Comparison of ENCODE assay signal across 8 cellular contexts in the genomic region with DNA sequence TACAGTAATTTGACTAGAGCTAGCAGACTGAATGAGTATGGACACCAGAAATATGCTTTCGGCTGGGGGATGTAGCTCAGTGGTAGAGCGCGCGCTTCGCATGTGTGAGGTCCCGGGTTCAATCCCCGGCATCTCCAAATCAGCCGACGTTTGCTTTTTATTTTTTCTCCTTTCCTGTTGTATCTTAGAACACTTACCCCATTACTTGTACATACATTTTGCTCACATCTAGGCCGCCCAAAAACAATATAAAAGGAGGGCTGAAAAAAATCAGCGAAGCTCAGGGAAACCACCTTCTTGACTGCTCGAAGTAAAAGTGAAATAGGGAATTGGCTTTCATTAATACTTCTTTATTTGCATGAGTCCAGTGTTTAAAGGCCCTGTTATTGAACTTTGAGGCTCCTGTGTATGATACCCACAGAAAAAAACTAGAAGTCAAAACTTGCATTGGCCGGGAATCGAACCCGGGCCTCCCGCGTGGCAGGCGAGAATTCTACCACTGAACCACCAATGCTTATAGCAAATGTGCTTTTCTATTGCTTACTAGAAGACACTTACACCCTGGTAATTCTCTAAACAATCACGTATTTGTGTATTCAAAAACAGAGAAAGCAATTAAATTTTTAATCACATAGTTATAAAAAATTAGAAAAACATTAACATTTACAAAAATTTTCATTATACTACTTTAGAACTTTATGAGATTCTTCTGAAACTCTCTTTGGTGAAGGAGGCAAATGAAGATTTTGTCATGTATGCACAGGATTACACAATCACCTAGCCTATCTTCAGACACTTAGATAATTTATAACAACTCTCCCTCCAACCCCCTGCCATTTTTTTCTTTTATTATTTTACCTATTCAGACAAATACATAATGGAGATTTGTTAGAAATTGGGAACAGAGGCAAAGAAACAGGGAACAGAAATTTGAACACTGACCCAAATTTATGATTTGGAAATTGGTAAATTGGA. TPM values are rescaled to one million over a fixed set of nuclear protein-coding genes. Genes with fewer than 3 reads are reported as not detected.
DNase-seq lines count a peak whose midpoint lies in the region; ATAC-seq, FAIRE-seq and TF ChIP-seq lines count a peak whose summit lies in the region.

No MANE protein-coding gene starts in this region.

- H3K9me3 ChIP-seq in CD4-positive, alpha-beta memory T cell (ENCODE audit: control insufficient read depth in 1 of 2, low read length in 2 of 2), result no peaks in the 10 kb centered on the region
- H3K9me3 ChIP-seq in H1 (ENCODE audit: insufficient read depth in 2 of 2, low read depth in 1 of 2, low read length in 1 of 2), result no peaks in the 10 kb centered on the region

- no peak overlapping the region for H2BK15ac ChIP-seq in H1 (ENCODE audit: low read length)

- no peaks in the 10 kb centered on the region for H3K36me3 ChIP-seq in CD4-positive, alpha-beta memory T cell (ENCODE audit: insufficient read depth, low read length)
- H3K36me3 ChIP-seq in H1 (ENCODE audit: control insufficient read depth in 2 of 4, insufficient read depth in 4 of 4, low read length in 3 of 4), result no peaks in the 10 kb centered on the region

- H3K14ac ChIP-seq in H1 (ENCODE audit: insufficient read length), result no peak overlapping the region

- no peak overlapping the region for H3K56ac ChIP-seq in H1 (replicated peaks; ENCODE audit: insufficient read length, low read depth, low read length)

- H3K36me3 Mint-ChIP-seq in CD4-positive, alpha-beta memory T cell, result peaks cover 0 to 10% of the 10 kb centered on the region in 2 donors

- peak overlapping the region; percentile 89 to 99 (median 92) for H3K4me3 Mint-ChIP-seq in CD4-positive, alpha-beta memory T cell

- no peak for TF ChIP-seq CTCF in H1 (IDR thresholded peaks at IDR 0.05; ENCODE audit: control extremely low read depth in 1 of 3, insufficient read depth in 1 of 3, low read depth in 1 of 3, low read length in 3 of 3)

- no peak overlapping the region for H4K5ac ChIP-seq in H1 (ENCODE audit: insufficient read length, low read depth, low read length)

- no peak overlapping the region for H2BK20ac ChIP-seq in H1 (ENCODE audit: low read length)

- CTCF ChIA-PET in CD4-positive, alpha-beta memory T cell (lab: Charles Lee; ENCODE audit: partially characterized antibody), result interaction anchor here (0.6 to 4.3 kb wide), 9 partner anchors 9 to 290 kb away, joined by 3 to 41 read pairs (median 3); a partner anchor contains a TSS
- CTCF ChIA-PET in H1 (lab: Charles Lee; ENCODE audit: partially characterized antibody), result interaction anchor here (0.9 to 1.8 kb wide), 3 partner anchors 12 to 66 kb away, joined by 3 to 6 read pairs (median 6); no protein-coding TSS in a partner anchor

- no peaks in the 10 kb centered on the region for H3K27me3 ChIP-seq in CD4-positive, alpha-beta memory T cell (ENCODE audit: insufficient read depth, low read length)
- H3K27me3 ChIP-seq in H1 (replicated peaks in 1 of 4; ENCODE audit: control insufficient read depth in 3 of 4, extremely low read depth in 1 of 4, insufficient read depth in 3 of 4, low read length in 3 of 4), result peaks cover 0 to 6% (median 5%) of the 10 kb centered on the region in 4 experiments; a peak in 4 of 7 replicates

- no peaks in the 10 kb centered on the region for H4K20me1 ChIP-seq in H1 (replicated peaks in 1 of 2; ENCODE audit: control insufficient read depth in 1 of 2, insufficient read depth in 2 of 2, low read length in 2 of 2)

- H3K27ac Mint-ChIP-seq in CD4-positive, alpha-beta memory T cell, result peak overlapping the region; percentile 93 to 100 (median 98)

- H4K8ac ChIP-seq in H1 (ENCODE audit: extremely low read depth, insufficient read depth, low read length), result no peak overlapping the region

- H3K23ac ChIP-seq in H1 (ENCODE audit: insufficient read length), result no peak overlapping the region

- no peak for TF ChIP-seq POLR2A in H1 (IDR thresholded peaks at IDR 0.05; ENCODE audit: control extremely low read depth in 1 of 2, low read depth in 2 of 2, low read length in 2 of 2)

- peaks cover 15 to 36% (median 21%) of the 10 kb centered on the region in 4 donors for H3K4me1 Mint-ChIP-seq in CD4-positive, alpha-beta memory T cell

- no peak overlapping the region for H2BK12ac ChIP-seq in H1 (ENCODE audit: low read depth, low read length)

- H3K79me2 ChIP-seq in H1 (ENCODE audit: control insufficient read depth in 1 of 2, insufficient read depth in 2 of 2, low read length in 2 of 2), result no peaks in the 10 kb centered on the region

- H2BK5ac ChIP-seq in H1 (ENCODE audit: low read depth, low read length), result no peak overlapping the region

- H3K9ac ChIP-seq in H1 (replicated peaks in 1 of 4; ENCODE audit: extremely low read depth in 1 of 4, low read depth in 3 of 4, low read length in 3 of 4), result peak overlapping the region in 3 of 4 experiments; percentile 9 to 43 (median 40); a peak in 2 of 7 replicates

- no peak for TF ChIP-seq EP300 in H1 (IDR thresholded peaks at IDR 0.05; ENCODE audit: borderline replicate concordance in 1 of 2, low read depth in 2 of 2, low read length in 2 of 2)

- H2AK5ac ChIP-seq in H1 (ENCODE audit: low read depth, low read length), result no peak overlapping the region

- H3K4ac ChIP-seq in H1 (replicated peaks; ENCODE audit: insufficient read length, low read depth, low read length), result peak overlapping the region; percentile 9

- H3K27ac ChIP-seq in CD4-positive, alpha-beta memory T cell (ENCODE audit: low read depth, low read length), result peak overlapping the region; percentile 87
- no peak overlapping the region for H3K27ac ChIP-seq in H1 (ENCODE audit: low read depth, low read length)

- intact Hi-C loops in CD4-positive, alpha-beta memory T cell (cut with micrococcal nuclease), result loop anchor here (1.0 to 10.0 kb wide), 4 partner anchors 35 to 184 kb away; a partner anchor contains a TSS

- H3K23me2 ChIP-seq in H1 (ENCODE audit: low read depth, low read length), result peaks cover 3% of the 10 kb centered on the region

- DNase-seq in CD4-positive, alpha-beta memory T cell, result peak; percentile 84 to 88 (median 87)
- DNase-seq in HS-27A (ENCODE audit: low read depth) (peak; percentile 72), NK-92 (lab: John Stamatoyannopoulos, UW; ENCODE audit: unreplicated experiment) (peak; percentile 37), H1 (ENCODE audit: low read depth in 1 of 2, low spot score in 2 of 2) (peak; percentile 36 to 82), medulla oblongata (ENCODE audit: extremely low spot score) (peak; percentile 94)
- peak; percentile 38 to 80 (median 74) for DNase-seq in activated CD8-positive, alpha-beta memory T cell treated with anti-CD3 and anti-CD28 coated beads for 48 hours (ENCODE audit: low read depth in 2 of 3, low spot score in 2 of 3)
- DNase-seq in stimulated activated CD4-positive, alpha-beta T cell treated with anti-CD3 and anti-CD28 coated beads, TNF-alpha, amount 100 ng/mL, for 4 hours (ENCODE audit: low read depth in 3 of 3), result peak; percentile 62 to 74 (median 73)

- H2AFZ ChIP-seq in H1 (ENCODE audit: low read length), result peak overlapping the region; percentile 99

- no peak for FAIRE-seq in H1 (lab: Jason Lieb, UNC)

- TF ChIP-seq RAD21 in H1 (IDR thresholded peaks at IDR 0.05 in 1 of 2, conservative IDR thresholded peaks at IDR 0.05 in 1 of 2; ENCODE audit: low read depth in 2 of 2, low read length in 2 of 2), result no peak

- peaks cover 8% of the 10 kb centered on the region for H3K4me1 ChIP-seq in CD4-positive, alpha-beta memory T cell (ENCODE audit: insufficient read depth, low read length)
- peaks cover 0 to 4% (median 2%) of the 10 kb centered on the region in 4 experiments; a peak in 3 of 7 replicates for H3K4me1 ChIP-seq in H1 (replicated peaks in 1 of 4; ENCODE audit: control insufficient read depth in 3 of 4, insufficient read depth in 4 of 4, low read length in 3 of 4)

- peaks cover 0 to 8% of the 10 kb centered on the region in 2 donors for H3K27me3 Mint-ChIP-seq in CD4-positive, alpha-beta memory T cell

- H3K18ac ChIP-seq in H1 (ENCODE audit: extremely low read depth, low read length), result no peak overlapping the region

- 3% methylated on average over 19 of the region's 19 CpGs; no CpG with 5 or more reads in 1 of the 2 experiments for WGBS in H1 (ENCODE audit: extremely low coverage in 1 of 2, insufficient coverage in 1 of 2, insufficient read length in 1 of 2, insufficient replicate concordance in 2 of 2, low coverage in 1 of 2, low lambda C conversion rate in 2 of 2, missing lambda C conversion rate in 1 of 2), 2 experiments

- H3K4me3 ChIP-seq in CD4-positive, alpha-beta memory T cell (ENCODE audit: low read length in 2 of 2), result peak overlapping the region; percentile 89 to 90
- peak overlapping the region; percentile 80 to 94 (median 86) for H3K4me3 ChIP-seq in H1 (ENCODE audit: extremely low read depth in 1 of 4, insufficient read depth in 2 of 4, low read depth in 3 of 4, low read length in 4 of 4)

- no peaks in the 10 kb centered on the region for H3K79me1 ChIP-seq in H1 (ENCODE audit: low read depth, low read length)

- peak; percentile 59 for ATAC-seq in GM21360 (IDR thresholded peaks at IDR 0.05; ENCODE audit: unreplicated experiment)

- H3K4me2 ChIP-seq in H1 (ENCODE audit: insufficient read depth in 1 of 2, low read depth in 2 of 2, low read length in 2 of 2), result peak overlapping the region; percentile 46 to 68

- POLR2A ChIA-PET in CD4-positive, alpha-beta memory T cell (lab: Charles Lee; ENCODE audit: partially characterized antibody), result interaction anchor here (0.6 to 3.6 kb wide), 12 partner anchors 10 to 95 kb away, joined by 3 to 87 read pairs (median 3); a partner anchor contains a TSS
- POLR2A ChIA-PET in H1 (lab: Charles Lee; ENCODE audit: partially characterized antibody), result interaction anchor here (0.8 to 1.4 kb wide), 2 partner anchors 35 to 67 kb away, joined by 3 to 5 read pairs; a partner anchor contains a TSS

- peaks cover 0 to 8% (median 0%) of the 10 kb centered on the region in 8 donors for H3K9me3 Mint-ChIP-seq in CD4-positive, alpha-beta memory T cell

- H2BK120ac ChIP-seq in H1 (replicated peaks; ENCODE audit: low read depth, low read length), result no peak overlapping the region

- H4K91ac ChIP-seq in H1 (replicated peaks; ENCODE audit: insufficient read length, low read length), result no peak overlapping the region

TF ChIP-seq in H1, 55 proteins besides CTCF, POLR2A, EP300 and RAD21 (continues in another document):
- TF ChIP-seq CEBPB (IDR thresholded peaks at IDR 0.05; ENCODE audit: low read depth, low read length), result peak; percentile 85
- no peak for TF ChIP-seq SIRT6 (IDR thresholded peaks at IDR 0.05; ENCODE audit: low read length)

RNA-seq across cellular contexts. Expression of a gene that starts 35.2 kb away (rescaled TPM):
- total RNA-seq in CD4-positive, alpha-beta memory T cell, result 10 to 100 TPM; 12.2 to 13.1 TPM
- 1 to 10 TPM; 3.5 to 7.8 TPM for polyA plus RNA-seq in CD4-positive, alpha-beta memory T cell
- total RNA-seq in H1 (2021; fragmentation: NEBNext Ultra II Directional; extraction: Animal tissue kit (Norgen Biotek cat#: 25700)), result 43.1 and 43.6 TPM in 2 replicates
- 6.2 and 8.4 TPM in 2 replicates for polyA plus RNA-seq in H1 (2011; rRNA removed)
- polyA plus RNA-seq in H1 (2011; cell fraction: cytosol; rRNA removed), result 10.5 TPM
- polyA plus RNA-seq in H1 (2011; cell fraction: nucleus; rRNA removed), result 10.6 TPM
- 19.8 to 26.1 TPM (median 21.6 TPM) in 4 replicates for polyA plus RNA-seq in H1 (2012, experiment 1 of 2)
- 1.8 TPM for polyA plus RNA-seq in H1 (2012, experiment 2 of 2)
- polyA plus RNA-seq in H1 (2013, experiment 1 of 2), result 39.9 TPM
- 40.4 TPM for polyA plus RNA-seq in H1 (2013, experiment 2 of 2)
- 65.2 and 108 TPM in 2 replicates for polyA minus RNA-seq in H1 (2011; rRNA and poly(A)+ RNA removed)
- 27.5 TPM for polyA minus RNA-seq in H1 (2011; cell fraction: cytosol; rRNA and poly(A)+ RNA removed)
- polyA minus RNA-seq in H1 (2011; cell fraction: nucleus; rRNA and poly(A)+ RNA removed), result 26.4 TPM

Comparison
In these comparisons a context has a peak if more than half of its experiments do, and no peak if none do; other contexts are left out.
1. DNase-seq: peak in every context shown above with its lines; median percentile 94 in medulla oblongata; 87 in CD4-positive, alpha-beta memory T cell; 74 in activated CD8-positive, alpha-beta memory T cell treated with anti-CD3 and anti-CD28 coated beads for 48 hours; 73 in stimulated activated CD4-positive, alpha-beta T cell treated with anti-CD3 and anti-CD28 coated beads, TNF-alpha, amount 100 ng/mL, for 4 hours; 72 in HS-27A; 59 in H1; 37 in NK-92.